ENCODE assay signal across 11 cellular contexts in the genomic region with DNA sequence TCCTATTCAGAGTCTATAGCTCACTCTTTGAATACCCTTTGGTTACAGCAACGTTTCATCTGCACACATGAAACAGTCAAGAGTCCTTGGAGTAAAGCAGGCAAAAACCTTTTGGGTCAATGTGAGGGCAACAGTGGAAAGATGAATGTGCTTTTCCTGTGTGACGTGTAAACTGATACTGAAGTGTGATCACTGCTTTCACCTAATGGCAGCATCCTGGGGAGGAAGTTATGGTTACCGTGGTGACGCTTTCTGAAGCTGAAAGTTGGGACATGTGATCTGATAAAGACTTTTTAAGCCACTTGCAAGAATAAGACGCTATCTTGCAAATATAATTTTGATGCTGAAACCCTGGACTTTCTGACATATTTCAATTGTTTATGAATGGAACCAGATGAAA.
A peak's percentile ranks its signal among the peaks of the same experiment; 100 is the strongest.
DNase-seq lines count a peak whose midpoint lies in the region; ATAC-seq and TF ChIP-seq lines count a peak whose summit lies in the region.
"Had no signal": no experiment of that assay in that cellular context is flagged by ENCODE, and none has a peak within 500 bp of the region (broad histone marks: within the 10 kb centered on the region; RNA-seq: fewer than 3 reads in every experiment).

No MANE protein-coding gene starts in this region.

- TF ChIP-seq EP300 in esophagus muscularis mucosa (IDR thresholded peaks at IDR 0.05) (no peak), gastroesophageal sphincter (IDR thresholded peaks at IDR 0.05) (no peak)

- 36% methylated on average over 5 of the region's 5 CpGs for WGBS in esophagus muscularis mucosa
- 42 to 48% methylated on average over 5 of the region's 5 CpGs for WGBS in gastroesophageal sphincter (ENCODE audit: low coverage in 1 of 2), 2 donors

- DNase-seq in GM12865 (ENCODE audit: low read depth): peak; percentile 77
- DNase-seq in pons (ENCODE audit: low spot score): no peak
- no peak for DNase-seq in esophagus muscularis mucosa (ENCODE audit: extremely low spot score)
- DNase-seq in NOMO-1 treated with DMSO at 0.1 percent for 48 hours (lab: John Stamatoyannopoulos, UW; ENCODE audit: unreplicated experiment): no peak
- DNase-seq: activated CD8-positive, alpha-beta memory T cell treated with anti-CD3 and anti-CD28 coated beads for 24 hours; sigmoid colon; thyroid gland had no signal

- ATAC-seq in GM19035 (IDR thresholded peaks at IDR 0.05; ENCODE audit: unreplicated experiment) (peak; percentile 93), HG02870 (IDR thresholded peaks at IDR 0.05; ENCODE audit: unreplicated experiment) (peak; percentile 78), HG03575 (IDR thresholded peaks at IDR 0.05; ENCODE audit: extremely low read depth, insufficient number of reproducible peaks, low FRiP score, unreplicated experiment) (peak; percentile 61), gastroesophageal sphincter (no peak)

- H3K27ac ChIP-seq in esophagus muscularis mucosa (replicated peaks in 1 of 4) (no peak overlapping the region), gastroesophageal sphincter (no peak overlapping the region)
- H3K27ac ChIP-seq: sigmoid colon, thyroid gland had no signal

- no peak for TF ChIP-seq CTCF in GM12865 (IDR thresholded peaks at IDR 0.05; ENCODE audit: insufficient read depth, low read depth, low read length, missing control alignments)
- no peak for TF ChIP-seq CTCF in esophagus muscularis mucosa (IDR thresholded peaks at IDR 0.05)
- no peak for TF ChIP-seq CTCF in gastroesophageal sphincter (IDR thresholded peaks at IDR 0.05)

- H3K27me3 ChIP-seq in esophagus muscularis mucosa (no peaks in the 10 kb centered on the region), gastroesophageal sphincter (peaks cover 4% of the 10 kb centered on the region)
- H3K27me3 ChIP-seq: sigmoid colon, thyroid gland had no signal

- no peak for TF ChIP-seq POLR2A in esophagus muscularis mucosa (IDR thresholded peaks at IDR 0.05; ENCODE audit: low read depth)
- TF ChIP-seq POLR2A in gastroesophageal sphincter (IDR thresholded peaks at IDR 0.05): no peak

- peaks cover 0 to 3% (median 0%) of the 10 kb centered on the region in 4 donors for H3K9me3 ChIP-seq in esophagus muscularis mucosa
- no peaks in the 10 kb centered on the region for H3K9me3 ChIP-seq in gastroesophageal sphincter
- H3K9me3 ChIP-seq: sigmoid colon, thyroid gland had no signal

- intact Hi-C loops in esophagus muscularis mucosa (cut with DNase I): no loop called here

- H3K36me3 ChIP-seq in esophagus muscularis mucosa (no peaks in the 10 kb centered on the region), gastroesophageal sphincter (no peaks in the 10 kb centered on the region)
- H3K36me3 ChIP-seq: sigmoid colon, thyroid gland had no signal

- H3K4me3 ChIP-seq in GM12865 (ENCODE audit: low read depth, low read length) (no peak overlapping the region), esophagus muscularis mucosa (no peak overlapping the region), gastroesophageal sphincter (no peak overlapping the region)
- H3K4me3 ChIP-seq: sigmoid colon, thyroid gland had no signal

- H3K4me1 ChIP-seq in esophagus muscularis mucosa (no peaks in the 10 kb centered on the region), gastroesophageal sphincter (no peaks in the 10 kb centered on the region)
- H3K4me1 ChIP-seq: sigmoid colon, thyroid gland had no signal
